8 cellular contexts compared by ENCODE assay signal in the genomic region with DNA sequence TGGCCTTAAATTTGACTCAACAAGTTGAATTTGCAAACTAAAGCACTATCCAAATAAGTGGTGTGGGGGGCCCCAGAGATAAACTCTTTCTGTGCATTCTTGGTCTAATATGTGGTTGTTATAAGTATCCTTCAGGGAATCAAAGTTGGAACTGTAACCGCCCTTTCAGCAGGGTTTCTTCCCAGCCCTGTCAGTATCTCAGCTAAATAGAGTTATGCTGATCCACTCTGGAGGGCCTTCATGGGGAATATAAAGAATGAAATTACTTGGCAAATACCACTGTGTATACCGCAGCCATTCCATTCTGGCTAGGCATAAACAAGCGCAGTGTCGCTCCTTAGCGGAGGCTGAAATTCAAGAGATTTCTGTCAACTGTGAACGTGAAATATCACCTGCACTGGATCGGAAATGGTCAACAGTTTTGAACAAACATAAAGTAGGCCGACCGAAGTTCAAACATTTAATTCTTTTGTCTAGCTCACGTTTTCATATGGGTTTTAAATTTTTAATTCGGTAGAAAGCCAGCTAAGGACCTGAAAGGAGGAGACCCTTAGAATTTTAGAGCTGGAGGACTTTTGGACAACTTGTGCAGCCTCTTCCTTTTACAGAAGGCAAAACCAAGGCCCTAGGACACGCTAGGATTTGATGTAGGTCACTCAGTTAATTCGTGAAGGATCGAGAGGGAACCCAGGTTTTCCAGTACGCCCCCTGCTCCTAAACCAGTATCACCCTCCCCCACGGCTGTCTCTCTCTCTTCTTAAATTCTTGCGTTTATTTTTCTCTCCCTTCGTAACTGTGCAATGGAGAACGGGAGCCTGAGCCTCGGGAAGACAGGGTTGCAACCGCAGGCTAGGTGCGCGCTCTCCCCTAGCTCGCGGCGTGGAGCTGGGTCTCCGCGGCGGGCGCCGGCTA.
DNase-seq lines count a peak whose midpoint lies in the region; ATAC-seq and TF ChIP-seq lines count a peak whose summit lies in the region.

No MANE protein-coding gene starts in this region.

- H3K36me3 Mint-ChIP-seq in neural crest cell (ENCODE audit: low read depth), result no peaks in the 10 kb centered on the region

- H3K9me3 ChIP-seq in HEK293 (ENCODE audit: control insufficient read depth, insufficient read depth, low read depth, low read length) (no peaks in the 10 kb centered on the region), RWPE2 (ENCODE audit: severe bottlenecking) (no peaks in the 10 kb centered on the region), esophagus (ENCODE audit: control insufficient read depth in 2 of 2, insufficient read depth in 1 of 2, low read depth in 1 of 2, low read length in 1 of 2) (peaks cover 0 to 3% of the 10 kb centered on the region in 2 donors)

- peak overlapping the region; percentile 62; the same call in 1 of the 2 replicates for H3K27ac ChIP-seq in HEK293 (ENCODE audit: extremely low read depth, low read depth, low read length)
- peak overlapping the region; percentile 71 for H3K27ac ChIP-seq in RWPE2 (ENCODE audit: poor library complexity, severe bottlenecking)
- H3K27ac ChIP-seq in esophagus (ENCODE audit: low read depth in 2 of 2, low read length in 1 of 2), result peak overlapping the region; percentile 95 to 97

- WGBS in esophagus, 2 donors, result 21 to 24% methylated on average over 31 of the region's 31 CpGs

- no peaks in the 10 kb centered on the region for H3K27me3 Mint-ChIP-seq in neural crest cell (ENCODE audit: low read depth)

- TF ChIP-seq CTCF in HEK293 (tag by site-specific recombination; IDR thresholded peaks at IDR 0.05) (peak; percentile 6; the same call in 1 of the 2 replicates), RWPE2 (IDR thresholded peaks at IDR 0.05; ENCODE audit: poor library complexity, severe bottlenecking) (no peak), neural crest cell (conservative IDR thresholded peaks at IDR 0.05) (no peak)

- H3K27me3 ChIP-seq in RWPE2 (ENCODE audit: insufficient read depth, poor library complexity, severe bottlenecking) (no peaks in the 10 kb centered on the region), esophagus (ENCODE audit: control insufficient read depth in 1 of 2, insufficient read depth in 2 of 2, low read length in 2 of 2) (no peaks in the 10 kb centered on the region)

- H3K27ac Mint-ChIP-seq in neural crest cell (ENCODE audit: unreplicated experiment), result no peak overlapping the region

- CTCF ChIA-PET in HEK293 (lab: Yijun Ruan, JAX), result interaction anchor here (0.5 to 1.5 kb wide), 5 partner anchors 27 to 86 kb away, joined by 3 to 4 read pairs (median 4); no protein-coding TSS in a partner anchor

- H3K4me3 ChIP-seq in HEK293 (ENCODE audit: low read depth, low read length) (peak overlapping the region; percentile 79), RWPE2 (ENCODE audit: severe bottlenecking) (peak overlapping the region; percentile 70), esophagus (ENCODE audit: low read depth in 1 of 2, low read length in 2 of 2) (peak overlapping the region; percentile 61 to 89)

- H3K4me3 Mint-ChIP-seq in neural crest cell, result peak overlapping the region; percentile 89

- peak; percentile 60 for DNase-seq in DMS53 (lab: John Stamatoyannopoulos, UW)
- no peak for DNase-seq in RWPE2 (ENCODE audit: low spot score)
- DNase-seq in neural crest cell (ENCODE audit: low read depth, low spot score), result no peak
- DNase-seq in NCI-H526 treated with DMSO at 0.1 percent for 48 hours (lab: John Stamatoyannopoulos, UW), result no peak
- no peak for DNase-seq in central memory CD4-positive, alpha-beta T cell
- no peak for DNase-seq in middle frontal gyrus (ENCODE audit: extremely low spot score, low spot score)

- POLR2A ChIA-PET in HEK293 (lab: Yijun Ruan, JAX), result interaction anchor here (1.3 to 1.5 kb wide), 2 partner anchors 30 to 75 kb away, joined by 6 to 7 read pairs; a partner anchor contains a TSS

- H3K9me3 Mint-ChIP-seq in neural crest cell, result no peaks in the 10 kb centered on the region

- no peak for ATAC-seq in RWPE2 (ENCODE audit: low read depth)

- H3K4me1 ChIP-seq in HEK293 (ENCODE audit: control insufficient read depth, insufficient read depth, low read length), result no peaks in the 10 kb centered on the region
- peaks cover 5% of the 10 kb centered on the region for H3K4me1 ChIP-seq in RWPE2 (ENCODE audit: insufficient read depth, poor library complexity, severe bottlenecking)
- H3K4me1 ChIP-seq in esophagus (ENCODE audit: control insufficient read depth in 2 of 2, insufficient read depth in 2 of 2, low read length in 1 of 2), result no peaks in the 10 kb centered on the region

- no peaks in the 10 kb centered on the region for H3K36me3 ChIP-seq in HEK293 (ENCODE audit: control insufficient read depth in 2 of 2, insufficient read depth in 1 of 2, low read length in 2 of 2)
- peaks cover 7% of the 10 kb centered on the region for H3K36me3 ChIP-seq in RWPE2 (ENCODE audit: low read depth)
- H3K36me3 ChIP-seq in esophagus (ENCODE audit: control insufficient read depth in 2 of 2, insufficient read depth in 2 of 2, low read length in 1 of 2), result no peaks in the 10 kb centered on the region

- peaks cover 14% of the 10 kb centered on the region for H3K4me1 Mint-ChIP-seq in neural crest cell

TF ChIP-seq in HEK293, 187 proteins besides CTCF, POLR2A, EP300 and RAD21:
- TF ChIP-seq, protein P1, sequence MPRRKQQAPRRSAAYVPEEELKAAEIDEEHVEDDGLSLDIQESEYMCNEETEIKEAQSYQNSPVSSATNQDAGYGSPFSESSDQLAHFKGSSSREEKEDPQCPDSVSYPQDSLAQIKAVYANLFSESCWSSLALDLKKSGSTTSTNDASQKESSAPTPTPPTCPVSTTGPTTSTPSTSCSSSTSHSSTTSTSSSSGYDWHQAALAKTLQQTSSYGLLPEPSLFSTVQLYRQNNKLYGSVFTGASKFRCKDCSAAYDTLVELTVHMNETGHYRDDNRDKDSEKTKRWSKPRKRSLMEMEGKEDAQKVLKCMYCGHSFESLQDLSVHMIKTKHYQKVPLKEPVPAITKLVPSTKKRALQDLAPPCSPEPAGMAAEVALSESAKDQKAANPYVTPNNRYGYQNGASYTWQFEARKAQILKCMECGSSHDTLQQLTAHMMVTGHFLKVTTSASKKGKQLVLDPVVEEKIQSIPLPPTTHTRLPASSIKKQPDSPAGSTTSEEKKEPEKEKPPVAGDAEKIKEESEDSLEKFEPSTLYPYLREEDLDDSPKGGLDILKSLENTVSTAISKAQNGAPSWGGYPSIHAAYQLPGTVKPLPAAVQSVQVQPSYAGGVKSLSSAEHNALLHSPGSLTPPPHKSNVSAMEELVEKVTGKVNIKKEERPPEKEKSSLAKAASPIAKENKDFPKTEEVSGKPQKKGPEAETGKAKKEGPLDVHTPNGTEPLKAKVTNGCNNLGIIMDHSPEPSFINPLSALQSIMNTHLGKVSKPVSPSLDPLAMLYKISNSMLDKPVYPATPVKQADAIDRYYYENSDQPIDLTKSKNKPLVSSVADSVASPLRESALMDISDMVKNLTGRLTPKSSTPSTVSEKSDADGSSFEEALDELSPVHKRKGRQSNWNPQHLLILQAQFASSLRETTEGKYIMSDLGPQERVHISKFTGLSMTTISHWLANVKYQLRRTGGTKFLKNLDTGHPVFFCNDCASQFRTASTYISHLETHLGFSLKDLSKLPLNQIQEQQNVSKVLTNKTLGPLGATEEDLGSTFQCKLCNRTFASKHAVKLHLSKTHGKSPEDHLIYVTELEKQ (tag by site-specific recombination; IDR thresholded peaks at IDR 0.05; ENCODE audit: borderline replicate concordance), result no peak
- TF ChIP-seq ZNF211 (tag by site-specific recombination; IDR thresholded peaks at IDR 0.05; ENCODE audit: low read depth), result no peak
- no peak; the same call in 1 of the 2 replicates for TF ChIP-seq KLF8 (tag by site-specific recombination; IDR thresholded peaks at IDR 0.05)
- no peak for TF ChIP-seq ZNF184 (tag by site-specific recombination; IDR thresholded peaks at IDR 0.05)
- 0 out of 2 replicates have a peak, but pooled peaks have one; percentile 41 for TF ChIP-seq SCRT2 (tag by site-specific recombination; IDR thresholded peaks at IDR 0.05)
- no peak for TF ChIP-seq ZBTB1 (tag by site-specific recombination; IDR thresholded peaks at IDR 0.05)
- TF ChIP-seq, protein P2, sequence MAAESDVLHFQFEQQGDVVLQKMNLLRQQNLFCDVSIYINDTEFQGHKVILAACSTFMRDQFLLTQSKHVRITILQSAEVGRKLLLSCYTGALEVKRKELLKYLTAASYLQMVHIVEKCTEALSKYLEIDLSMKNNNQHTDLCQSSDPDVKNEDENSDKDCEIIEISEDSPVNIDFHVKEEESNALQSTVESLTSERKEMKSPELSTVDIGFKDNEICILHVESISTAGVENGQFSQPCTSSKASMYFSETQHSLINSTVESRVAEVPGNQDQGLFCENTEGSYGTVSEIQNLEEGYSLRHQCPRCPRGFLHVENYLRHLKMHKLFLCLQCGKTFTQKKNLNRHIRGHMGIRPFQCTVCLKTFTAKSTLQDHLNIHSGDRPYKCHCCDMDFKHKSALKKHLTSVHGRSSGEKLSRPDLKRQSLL (tag by site-specific recombination; IDR thresholded peaks at IDR 0.05), result peak; percentile 52; the same call in 1 of the 2 replicates
- no peak for TF ChIP-seq ZNF629 (tag by site-specific recombination; IDR thresholded peaks at IDR 0.05)
- TF ChIP-seq YY2 (tag by site-specific recombination; IDR thresholded peaks at IDR 0.05), result no peak
- no peak for TF ChIP-seq ZSCAN23 (tag by site-specific recombination; IDR thresholded peaks at IDR 0.05)
- TF ChIP-seq ZNF600 (tag by site-specific recombination; IDR thresholded peaks at IDR 0.05), result no peak
- no peak for TF ChIP-seq ZNF248 (tag by site-specific recombination; IDR thresholded peaks at IDR 0.05)
- TF ChIP-seq ZNF747 (tag by site-specific recombination; IDR thresholded peaks at IDR 0.05), result no peak
- TF ChIP-seq ZNF423 (tag by site-specific recombination; IDR thresholded peaks at IDR 0.05), result no peak
- 0 out of 2 replicates have a peak, but pooled peaks have one; percentile 15 for TF ChIP-seq ZNF768 (tag by site-specific recombination; IDR thresholded peaks at IDR 0.05)
- 0 out of 2 replicates have a peak, but pooled peaks have one; percentile 12 for TF ChIP-seq ZXDB (tag by site-specific recombination; IDR thresholded peaks at IDR 0.05)
- no peak for TF ChIP-seq ZNF670 (tag by site-specific recombination; IDR thresholded peaks at IDR 0.05; ENCODE audit: low read depth)
- TF ChIP-seq ZNF664 (tag by site-specific recombination; IDR thresholded peaks at IDR 0.05), result peak; percentile 82
- no peak for TF ChIP-seq ZNF114 (tag by site-specific recombination; IDR thresholded peaks at IDR 0.05)
- no peak for TF ChIP-seq ZFHX2 (tag by site-specific recombination; conservative IDR thresholded peaks at IDR 0.05)
- no peak for TF ChIP-seq KLF1 (tag by site-specific recombination; IDR thresholded peaks at IDR 0.05)
